ENCODE assay signal across 23 cellular contexts in the genomic region with DNA sequence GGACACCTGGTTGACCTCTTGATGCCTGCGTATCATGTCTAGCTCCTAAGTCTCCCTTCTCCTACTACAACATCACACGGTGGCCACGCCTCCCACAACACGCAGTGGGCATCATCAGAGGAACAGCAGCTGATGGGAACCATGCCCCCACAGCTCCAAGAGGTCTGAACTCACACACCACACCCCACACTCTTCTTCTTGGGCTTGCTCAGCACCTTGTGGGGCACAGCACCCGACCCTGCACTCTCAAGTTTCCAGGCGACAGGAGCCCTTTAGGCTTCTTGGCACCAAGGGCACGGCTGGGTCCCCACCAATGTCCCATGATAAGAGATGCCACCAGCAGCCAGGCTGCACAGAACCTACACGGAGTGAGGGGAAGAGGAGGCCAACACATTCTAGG. TPM values are rescaled to one million over a fixed set of nuclear protein-coding genes. Genes with fewer than 3 reads are reported as not detected.
DNase-seq lines count a peak whose midpoint lies in the region; ATAC-seq, FAIRE-seq and TF ChIP-seq lines count a peak whose summit lies in the region.
"Had no signal": no experiment of that assay in that cellular context is flagged by ENCODE, and none has a peak within 500 bp of the region (broad histone marks: within the 10 kb centered on the region; RNA-seq: fewer than 3 reads in every experiment).

No MANE protein-coding gene starts in this region.

- H3K27me3 Mint-ChIP-seq in stimulated activated naive CD8-positive, alpha-beta T cell treated with anti-CD3 and anti-CD28 coated beads, Interleukin-15, amount 100 ng/mL, for 72 hours, result no peaks in the 10 kb centered on the region
- H3K27me3 Mint-ChIP-seq in activated T-helper 17 cell treated with anti-CD3 and anti-CD28 coated beads, Interleukin-2, amount 50 U/mL, for 72 hours, result no peaks in the 10 kb centered on the region
- H3K27me3 Mint-ChIP-seq in nephron progenitor cell (ENCODE audit: low read depth, poor library complexity), result peaks cover 6% of the 10 kb centered on the region

- peaks cover 13% of the 10 kb centered on the region for H3K4me1 Mint-ChIP-seq in stimulated activated naive CD8-positive, alpha-beta T cell treated with anti-CD3 and anti-CD28 coated beads, Interleukin-15, amount 100 ng/mL, for 72 hours
- peaks cover 7% of the 10 kb centered on the region for H3K4me1 Mint-ChIP-seq in activated T-helper 17 cell treated with anti-CD3 and anti-CD28 coated beads, Interleukin-2, amount 50 U/mL, for 72 hours
- H3K4me1 Mint-ChIP-seq in nephron progenitor cell, result peaks cover 27% of the 10 kb centered on the region

- no peaks in the 10 kb centered on the region for H4K20me1 ChIP-seq in PC-9 (ENCODE audit: insufficient read depth)

- DNase-seq in stimulated activated naive CD8-positive, alpha-beta T cell treated with anti-CD3 and anti-CD28 coated beads, Interleukin-15, amount 100 ng/mL, for 72 hours, result no peak
- no peak for DNase-seq in stimulated activated naive CD8-positive, alpha-beta T cell treated with anti-CD3 and anti-CD28 coated beads, Interleukin-15, Interleukin-2, amounts not matched to agents 100 U/mL and 50 U/mL, for 24 hours
- DNase-seq in nephron progenitor cell, result no peak
- DNase-seq in T-helper 1 cell, result no peak
- no peak for DNase-seq in GM12891 (ENCODE audit: insufficient read length, low spot score)
- DNase-seq in PC-9, result no peak
- DNase-seq: 8988T; ACHN; AML-193; BE2C; C1 segment of cervical spinal cord; Caco-2; CD8-positive, alpha-beta T cell; DMS153; DND-41; H9 had no signal

- no peaks in the 10 kb centered on the region for H3K36me3 ChIP-seq in PC-9 (ENCODE audit: low read depth)
- H3K36me3 ChIP-seq: BE2C had no signal

- CTCF ChIA-PET in PC-9 (lab: Charles Lee), result no interaction called here

- no peaks in the 10 kb centered on the region for H3K27me3 ChIP-seq in PC-9 (ENCODE audit: insufficient read depth, low read depth)
- H3K27me3 ChIP-seq: BE2C had no signal

- no peaks in the 10 kb centered on the region for H3K9me2 ChIP-seq in PC-9 (ENCODE audit: insufficient read depth)

- no peaks in the 10 kb centered on the region for H3K36me3 Mint-ChIP-seq in activated T-helper 17 cell treated with anti-CD3 and anti-CD28 coated beads, Interleukin-2, amount 50 U/mL, for 72 hours (ENCODE audit: low read depth)
- no peaks in the 10 kb centered on the region for H3K36me3 Mint-ChIP-seq in nephron progenitor cell (ENCODE audit: low read depth)

- no peak overlapping the region for H3K27ac ChIP-seq in PC-9
- H3K27ac ChIP-seq: A549 had no signal

- H3K4me2 ChIP-seq in PC-9, result no peak overlapping the region
- H3K4me2 ChIP-seq: A549, GM23338 had no signal

- no peaks in the 10 kb centered on the region for H3K9me3 Mint-ChIP-seq in stimulated activated naive CD8-positive, alpha-beta T cell treated with anti-CD3 and anti-CD28 coated beads, Interleukin-15, amount 100 ng/mL, for 72 hours
- no peaks in the 10 kb centered on the region for H3K9me3 Mint-ChIP-seq in activated T-helper 17 cell treated with anti-CD3 and anti-CD28 coated beads, Interleukin-2, amount 50 U/mL, for 72 hours
- H3K9me3 Mint-ChIP-seq in nephron progenitor cell, result no peaks in the 10 kb centered on the region
- H3K9me3 Mint-ChIP-seq: CD8-positive, alpha-beta T cell; GM23338; H9 had no signal

- POLR2A ChIA-PET in PC-9 (lab: Charles Lee; ENCODE audit: unreplicated experiment), result no interaction called here

- intact Hi-C loops in PC-9 (cut with micrococcal nuclease; ENCODE audit: unreplicated experiment), result no loop called here

- H3F3A ChIP-seq in PC-9 (ENCODE audit: insufficient read depth, low read depth), result no peaks in the 10 kb centered on the region

- no peaks in the 10 kb centered on the region for H3K4me1 ChIP-seq in PC-9 (replicated peaks; ENCODE audit: insufficient read depth)
- H3K4me1 ChIP-seq: BE2C, Caco-2 had no signal

- H3K27ac Mint-ChIP-seq in stimulated activated naive CD8-positive, alpha-beta T cell treated with anti-CD3 and anti-CD28 coated beads, Interleukin-15, amount 100 ng/mL, for 72 hours, result peak overlapping the region; percentile 28 to 64
- peak overlapping the region; percentile 86 for H3K27ac Mint-ChIP-seq in activated T-helper 17 cell treated with anti-CD3 and anti-CD28 coated beads, Interleukin-2, amount 50 U/mL, for 72 hours
- H3K27ac Mint-ChIP-seq in nephron progenitor cell, result peak overlapping the region; percentile 22
- H3K27ac Mint-ChIP-seq: CD8-positive, alpha-beta T cell; GM23338 had no signal

- BruUV-seq in PC-9 (replicated peaks; lab: Mats Ljungman, UMichigan), result no TSS peak

- TF ChIP-seq POLR2A in GM12891 (IDR thresholded peaks at IDR 0.05; ENCODE audit: low read depth, low read length), result no peak

- no peak for ATAC-seq in stimulated activated naive CD8-positive, alpha-beta T cell treated with anti-CD3 and anti-CD28 coated beads, Interleukin-15, amount 100 ng/mL, for 72 hours
- no peak for ATAC-seq in stimulated activated naive CD8-positive, alpha-beta T cell treated with anti-CD3 and anti-CD28 coated beads, Interleukin-15, Interleukin-2, amounts not matched to agents 100 U/mL and 50 U/mL, for 24 hours
- no peak for ATAC-seq in activated T-helper 17 cell treated with anti-CD3 and anti-CD28 coated beads, Interleukin-2, amount 50 U/mL, for 72 hours (replicated peaks)
- ATAC-seq: A549; CD8-positive, alpha-beta T cell; GM23338; HCT116 had no signal

- no peak for FAIRE-seq in GM12891 (lab: Jason Lieb, UNC)
- FAIRE-seq: A549, G401.6, GM18507 had no signal

- no peak overlapping the region for H2AFZ ChIP-seq in PC-9
- H2AFZ ChIP-seq: GM23338 had no signal

- TF ChIP-seq CTCF in nephron progenitor cell (IDR thresholded peaks at IDR 0.05) (no peak), PC-9 (conservative IDR thresholded peaks at IDR 0.05) (no peak)

- H3K4me3 Mint-ChIP-seq in stimulated activated naive CD8-positive, alpha-beta T cell treated with anti-CD3 and anti-CD28 coated beads, Interleukin-15, amount 100 ng/mL, for 72 hours, result no peak overlapping the region
- no peak overlapping the region for H3K4me3 Mint-ChIP-seq in activated T-helper 17 cell treated with anti-CD3 and anti-CD28 coated beads, Interleukin-2, amount 50 U/mL, for 72 hours
- H3K4me3 Mint-ChIP-seq in nephron progenitor cell, result no peak overlapping the region
- H3K4me3 Mint-ChIP-seq: CD8-positive, alpha-beta T cell; GM23338; H9 had no signal

- H3K79me2 ChIP-seq in PC-9 (ENCODE audit: low read depth), result no peaks in the 10 kb centered on the region

- no peaks in the 10 kb centered on the region for H3K9me3 ChIP-seq in PC-9 (ENCODE audit: insufficient read depth, low read depth)
- H3K9me3 ChIP-seq: A549, BE2C, Caco-2 had no signal

- no peak overlapping the region for H3K4me3 ChIP-seq in PC-9
- H3K4me3 ChIP-seq: A549, GM23338 had no signal

TF ChIP-seq in GM12891, 5 proteins besides CTCF, POLR2A, EP300 and RAD21:
- TF ChIP-seq POLR2AphosphoS5 (IDR thresholded peaks at IDR 0.05; ENCODE audit: low read depth, low read length), result no peak
- no peak for TF ChIP-seq SPI1 (IDR thresholded peaks at IDR 0.05; ENCODE audit: low read depth, low read length)
- TF ChIP-seq PAX5 (IDR thresholded peaks at IDR 0.05; ENCODE audit: insufficient read depth, low read length, severe bottlenecking), result no peak
- TF ChIP-seq TAF1 (IDR thresholded peaks at IDR 0.05; ENCODE audit: low read depth, low read length), result no peak
- TF ChIP-seq POU2F2 (IDR thresholded peaks at IDR 0.05; ENCODE audit: low read depth, low read length), result no peak

RNA-seq across cellular contexts. Expression of a gene that starts 18.8 kb away (rescaled TPM):
- under 1 TPM in 1 of 2 donors, not detected in 1; 0.16 TPM for total RNA-seq in activated T-helper 17 cell treated with anti-CD3 and anti-CD28 coated beads, Interleukin-2, amount 50 U/mL, for 72 hours
- polyA plus RNA-seq in GM12891 (2012; ENCODE audit: low read depth, missing spikeins), result not detected
- not detected in 2 replicates for total RNA-seq in PC-9 (2021)
- total RNA-seq: Caco-2; CD8-positive, alpha-beta T cell; GM23338; H4; H9 had no signal
- polyA plus RNA-seq: A549, GM23338 had no signal

RNA-seq across cellular contexts. Expression of a gene that starts 28.2 kb away (rescaled TPM):
- total RNA-seq in activated T-helper 17 cell treated with anti-CD3 and anti-CD28 coated beads, Interleukin-2, amount 50 U/mL, for 72 hours, result 10 to 100 TPM; 11.9 to 12.7 TPM
- 3.4 TPM for polyA plus RNA-seq in GM12891 (2012; ENCODE audit: low read depth, missing spikeins)
- total RNA-seq in PC-9 (2021), result 6.5 and 6.7 TPM in 2 replicates

RNA-seq across cellular contexts. Expression of a gene that starts 28.3 kb away (rescaled TPM):
- 100 to 1,000 TPM; 115 to 164 TPM for total RNA-seq in activated T-helper 17 cell treated with anti-CD3 and anti-CD28 coated beads, Interleukin-2, amount 50 U/mL, for 72 hours
- polyA plus RNA-seq in GM12891 (2012; ENCODE audit: low read depth, missing spikeins), result 125 TPM
- total RNA-seq in PC-9 (2021), result 180 and 198 TPM in 2 replicates

Comparison
In these comparisons a context has a peak if more than half of its experiments do, and no peak if none do; other contexts are left out.
1. H3K27ac Mint-ChIP-seq: peak in every context shown above with its lines; median percentile 86 in activated T-helper 17 cell treated with anti-CD3 and anti-CD28 coated beads, Interleukin-2, amount 50 U/mL, for 72 hours; 46 in stimulated activated naive CD8-positive, alpha-beta T cell treated with anti-CD3 and anti-CD28 coated beads, Interleukin-15, amount 100 ng/mL, for 72 hours; 22 in nephron progenitor cell.